In genomic region chr17:68596411-68596945, GRCh38 we compare ENCODE assay signal across 1 cellular context.
TF ChIP-seq lines count a peak whose summit lies in the region.

No MANE protein-coding gene starts in this region.

TF ChIP-seq in HepG2, 621 proteins besides CTCF, POLR2A, EP300 and RAD21:
- TF ChIP-seq, protein P1, sequence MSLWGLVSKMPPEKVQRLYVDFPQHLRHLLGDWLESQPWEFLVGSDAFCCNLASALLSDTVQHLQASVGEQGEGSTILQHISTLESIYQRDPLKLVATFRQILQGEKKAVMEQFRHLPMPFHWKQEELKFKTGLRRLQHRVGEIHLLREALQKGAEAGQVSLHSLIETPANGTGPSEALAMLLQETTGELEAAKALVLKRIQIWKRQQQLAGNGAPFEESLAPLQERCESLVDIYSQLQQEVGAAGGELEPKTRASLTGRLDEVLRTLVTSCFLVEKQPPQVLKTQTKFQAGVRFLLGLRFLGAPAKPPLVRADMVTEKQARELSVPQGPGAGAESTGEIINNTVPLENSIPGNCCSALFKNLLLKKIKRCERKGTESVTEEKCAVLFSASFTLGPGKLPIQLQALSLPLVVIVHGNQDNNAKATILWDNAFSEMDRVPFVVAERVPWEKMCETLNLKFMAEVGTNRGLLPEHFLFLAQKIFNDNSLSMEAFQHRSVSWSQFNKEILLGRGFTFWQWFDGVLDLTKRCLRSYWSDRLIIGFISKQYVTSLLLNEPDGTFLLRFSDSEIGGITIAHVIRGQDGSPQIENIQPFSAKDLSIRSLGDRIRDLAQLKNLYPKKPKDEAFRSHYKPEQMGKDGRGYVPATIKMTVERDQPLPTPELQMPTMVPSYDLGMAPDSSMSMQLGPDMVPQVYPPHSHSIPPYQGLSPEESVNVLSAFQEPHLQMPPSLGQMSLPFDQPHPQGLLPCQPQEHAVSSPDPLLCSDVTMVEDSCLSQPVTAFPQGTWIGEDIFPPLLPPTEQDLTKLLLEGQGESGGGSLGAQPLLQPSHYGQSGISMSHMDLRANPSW (CRISPR knock-in tag; IDR thresholded peaks at IDR 0.05; ENCODE audit: borderline replicate concordance) = no peak
- peak; percentile 72; the same call in 1 of the 2 replicates for TF ChIP-seq SSRP1 (CRISPR knock-in tag; IDR thresholded peaks at IDR 0.05)
- TF ChIP-seq LBX2 (CRISPR knock-in tag; IDR thresholded peaks at IDR 0.05; ENCODE audit: borderline replicate concordance) = no peak
- TF ChIP-seq RFXAP (CRISPR knock-in tag; IDR thresholded peaks at IDR 0.05; ENCODE audit: borderline replicate concordance) = no peak
- TF ChIP-seq ARNTL (CRISPR knock-in tag; IDR thresholded peaks at IDR 0.05) = 0 out of 2 replicates have a peak, but pooled peaks have one; percentile 23
- no peak for TF ChIP-seq ZIK1 (CRISPR knock-in tag; IDR thresholded peaks at IDR 0.05; ENCODE audit: borderline replicate concordance, low read depth)
- TF ChIP-seq POLR2AphosphoS5 (IDR thresholded peaks at IDR 0.05; ENCODE audit: low read depth, low read length) = no peak
